9 cellular contexts compared by ENCODE assay signal in the genomic region with DNA sequence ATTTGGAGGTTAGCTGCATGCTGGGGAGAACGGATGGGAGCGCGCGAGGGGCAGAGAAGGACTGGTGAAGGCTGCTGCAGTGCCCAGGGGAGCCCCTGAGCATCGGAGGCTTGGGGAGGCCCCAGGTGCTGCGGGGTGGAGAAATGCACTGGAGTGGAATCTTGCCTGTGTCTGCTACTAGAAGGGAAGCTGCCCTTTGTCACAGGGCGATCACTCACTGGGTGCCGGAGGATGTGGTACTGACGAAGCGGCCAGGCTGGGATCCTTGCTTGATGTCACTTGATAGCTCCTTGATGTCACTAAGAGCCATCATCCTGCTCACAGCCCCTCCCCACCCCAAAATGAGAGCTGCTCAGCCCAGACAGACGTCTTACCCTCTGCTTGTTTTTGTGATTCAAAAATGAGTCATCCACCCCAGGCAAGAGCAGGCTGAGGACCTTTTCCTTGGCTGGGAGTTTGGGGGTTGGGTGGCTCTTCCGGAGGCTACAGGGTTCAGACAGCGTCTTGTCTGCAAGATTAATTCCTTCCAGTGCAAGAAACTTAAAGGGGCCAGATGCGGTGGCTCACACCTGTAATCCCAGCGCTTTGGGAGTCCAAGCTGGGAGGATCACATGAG.
DNase-seq lines count a peak whose midpoint lies in the region; ATAC-seq, FAIRE-seq and TF ChIP-seq lines count a peak whose summit lies in the region.
"Had no signal": no experiment of that assay in that cellular context is flagged by ENCODE, and none has a peak within 500 bp of the region (broad histone marks: within the 10 kb centered on the region; RNA-seq: fewer than 3 reads in every experiment).

No MANE protein-coding gene starts in this region.

- peak; percentile 95 for ATAC-seq in Panc1
- ATAC-seq in GM18498 (IDR thresholded peaks at IDR 0.05; ENCODE audit: unreplicated experiment) = no peak
- no peak for ATAC-seq in GM18870 (IDR thresholded peaks at IDR 0.05; ENCODE audit: unreplicated experiment)

- H2AK5ac ChIP-seq in H1 (ENCODE audit: low read depth, low read length) = no peak overlapping the region

- H3K4me3 ChIP-seq in Panc1 (ENCODE audit: low read depth in 2 of 2, low read length in 2 of 2) = peak overlapping the region in 1 of 2 experiments; percentile 31; a peak in 2 of 4 replicates
- no peak overlapping the region; a peak in 1 of 8 replicates for H3K4me3 ChIP-seq in H1 (ENCODE audit: extremely low read depth in 1 of 4, insufficient read depth in 2 of 4, low read depth in 3 of 4, low read length in 4 of 4)
- H3K4me3 ChIP-seq in skeletal muscle satellite cell (ENCODE audit: low read length) = no peak overlapping the region

- H2BK15ac ChIP-seq in H1 (ENCODE audit: low read length) = no peak overlapping the region

- DNase-seq in NCI-H82 (lab: John Stamatoyannopoulos, UW) (peak; percentile 26), NCI-H82 treated with DMSO at 0.1 percent for 48 hours (lab: John Stamatoyannopoulos, UW; ENCODE audit: unreplicated experiment) (no peak), Panc1 (ENCODE audit: low read depth, low spot score) (peak; percentile 94), H1 (ENCODE audit: low read depth in 1 of 2, low spot score in 2 of 2) (peak in 1 of 2 experiments; percentile 53), Ammon's horn (ENCODE audit: low spot score) (no peak)
- DNase-seq: right cardiac atrium had no signal

- no peak overlapping the region for H3K14ac ChIP-seq in H1 (ENCODE audit: insufficient read length)

- H3K4me2 ChIP-seq in H1 (ENCODE audit: insufficient read depth in 1 of 2, low read depth in 2 of 2, low read length in 2 of 2) (0 out of 4 replicates have a peak overlapping the region, but pooled peaks have one; percentile 4 to 19), skeletal muscle satellite cell (ENCODE audit: low read length) (peak overlapping the region; percentile 55)

- BruUV-seq in Panc1 (replicated peaks; lab: Mats Ljungman, UMichigan) = no TSS peak

- H3K27ac ChIP-seq in Panc1 (ENCODE audit: low read length) (no peak overlapping the region), H1 (ENCODE audit: low read depth, low read length) (no peak overlapping the region)

- 70% methylated on average over 15 of the region's 15 CpGs; no CpG with 5 or more reads in 1 of the 2 experiments for WGBS in H1 (ENCODE audit: extremely low coverage in 1 of 2, insufficient coverage in 1 of 2, insufficient read length in 1 of 2, insufficient replicate concordance in 2 of 2, low coverage in 1 of 2, low lambda C conversion rate in 2 of 2, missing lambda C conversion rate in 1 of 2), 2 experiments

- TF ChIP-seq POLR2A in H1 (IDR thresholded peaks at IDR 0.05; ENCODE audit: control extremely low read depth in 1 of 2, low read depth in 2 of 2, low read length in 2 of 2) = no peak

- H4K91ac ChIP-seq in H1 (replicated peaks; ENCODE audit: insufficient read length, low read length) = peak overlapping the region; percentile 5

- in situ Hi-C loops in Panc1 (cut with HindIII; ENCODE audit: low pct_unique_long_range_greater_than_20kb, low sequenced_read_pairs) = no loop called here

- H3K56ac ChIP-seq in H1 (replicated peaks; ENCODE audit: insufficient read length, low read depth, low read length) = no peak overlapping the region

- no peak for TF ChIP-seq EP300 in H1 (IDR thresholded peaks at IDR 0.05; ENCODE audit: borderline replicate concordance in 1 of 2, low read depth in 2 of 2, low read length in 2 of 2)

- H3K36me3 ChIP-seq in Panc1 (ENCODE audit: control insufficient read depth, insufficient read depth, low read length) = no peaks in the 10 kb centered on the region
- H3K36me3 ChIP-seq in H1 (ENCODE audit: control insufficient read depth in 2 of 4, insufficient read depth in 4 of 4, low read length in 3 of 4) = no peaks in the 10 kb centered on the region
- H3K36me3 ChIP-seq in skeletal muscle satellite cell (ENCODE audit: insufficient read depth, low read length) = no peaks in the 10 kb centered on the region

- H2BK5ac ChIP-seq in H1 (ENCODE audit: low read depth, low read length) = no peak overlapping the region

- no peak overlapping the region for H3K23ac ChIP-seq in H1 (ENCODE audit: insufficient read length)

- H3K18ac ChIP-seq in H1 (ENCODE audit: extremely low read depth, low read length) = no peak overlapping the region

- no peak overlapping the region for H2BK120ac ChIP-seq in H1 (replicated peaks; ENCODE audit: low read depth, low read length)

- CTCF ChIA-PET in Panc1 (lab: Charles Lee) = no interaction called here
- CTCF ChIA-PET in H1 (lab: Charles Lee; ENCODE audit: partially characterized antibody) = interaction anchor here (0.6 to 1.6 kb wide), 4 partner anchors 21 to 118 kb away, joined by 3 to 6 read pairs (median 4); no protein-coding TSS in a partner anchor

- no peak overlapping the region for H4K5ac ChIP-seq in H1 (ENCODE audit: insufficient read length, low read depth, low read length)

- FAIRE-seq in H1 (lab: Jason Lieb, UNC) = no peak

- no peaks in the 10 kb centered on the region for H3K79me1 ChIP-seq in H1 (ENCODE audit: low read depth, low read length)

- no peak overlapping the region for H4K8ac ChIP-seq in H1 (ENCODE audit: extremely low read depth, insufficient read depth, low read length)

- TF ChIP-seq CTCF in Panc1 (IDR thresholded peaks at IDR 0.05) (no peak), H1 (IDR thresholded peaks at IDR 0.05; ENCODE audit: control extremely low read depth in 1 of 3, insufficient read depth in 1 of 3, low read depth in 1 of 3, low read length in 3 of 3) (no peak)

- H3K27me3 ChIP-seq in Panc1 (ENCODE audit: control insufficient read depth, insufficient read depth, low read length) (no peaks in the 10 kb centered on the region), H1 (replicated peaks in 1 of 4; ENCODE audit: control insufficient read depth in 3 of 4, extremely low read depth in 1 of 4, insufficient read depth in 3 of 4, low read length in 3 of 4) (no peaks in the 10 kb centered on the region), skeletal muscle satellite cell (ENCODE audit: control insufficient read depth, insufficient read depth, low read length) (peaks cover 7% of the 10 kb centered on the region)

- H3K23me2 ChIP-seq in H1 (ENCODE audit: low read depth, low read length) = no peaks in the 10 kb centered on the region

- H3K9me3 ChIP-seq in Panc1 (ENCODE audit: control insufficient read depth, insufficient read depth, low read depth, low read length) (no peaks in the 10 kb centered on the region), H1 (ENCODE audit: insufficient read depth in 2 of 2, low read depth in 1 of 2, low read length in 1 of 2) (no peaks in the 10 kb centered on the region), skeletal muscle satellite cell (replicated peaks; ENCODE audit: low read length) (no peaks in the 10 kb centered on the region)

- peak overlapping the region; percentile 10; the same call in 1 of the 2 replicates for H2AFZ ChIP-seq in H1 (ENCODE audit: low read length)

- H4K20me1 ChIP-seq in H1 (replicated peaks in 1 of 2; ENCODE audit: control insufficient read depth in 1 of 2, insufficient read depth in 2 of 2, low read length in 2 of 2) = no peaks in the 10 kb centered on the region

- no peak overlapping the region for H2BK20ac ChIP-seq in H1 (ENCODE audit: low read length)

- H3K4ac ChIP-seq in H1 (replicated peaks; ENCODE audit: insufficient read length, low read depth, low read length) = no peak overlapping the region

- H3K9ac ChIP-seq in H1 (replicated peaks in 1 of 4; ENCODE audit: extremely low read depth in 1 of 4, low read depth in 3 of 4, low read length in 3 of 4) = no peak overlapping the region
- no peak overlapping the region for H3K9ac ChIP-seq in skeletal muscle satellite cell (ENCODE audit: low read depth, low read length)

- no peak for TF ChIP-seq RAD21 in H1 (IDR thresholded peaks at IDR 0.05 in 1 of 2, conservative IDR thresholded peaks at IDR 0.05 in 1 of 2; ENCODE audit: low read depth in 2 of 2, low read length in 2 of 2)

- H2BK12ac ChIP-seq in H1 (ENCODE audit: low read depth, low read length) = 0 out of 2 replicates have a peak overlapping the region, but pooled peaks have one; percentile 42

- H3K79me2 ChIP-seq in H1 (ENCODE audit: control insufficient read depth in 1 of 2, insufficient read depth in 2 of 2, low read length in 2 of 2) = no peaks in the 10 kb centered on the region

- intact Hi-C loops in Panc1 (cut with micrococcal nuclease; ENCODE audit: unreplicated experiment) = no loop called here

- POLR2A ChIA-PET in Panc1 (lab: Charles Lee) (interaction anchor here (0.7 kb wide), 1 partner anchor 62 kb away, joined by 3 read pairs; no protein-coding TSS in a partner anchor), H1 (lab: Charles Lee; ENCODE audit: partially characterized antibody) (no interaction called here)

- H3K4me1 ChIP-seq in Panc1 (ENCODE audit: control insufficient read depth, insufficient read depth, low read length) (peaks cover 16% of the 10 kb centered on the region), H1 (replicated peaks in 1 of 4; ENCODE audit: control insufficient read depth in 3 of 4, insufficient read depth in 4 of 4, low read length in 3 of 4) (peaks cover 0 to 5% (median 3%) of the 10 kb centered on the region in 4 experiments; a peak in 3 of 7 replicates), skeletal muscle satellite cell (ENCODE audit: control insufficient read depth, insufficient read depth, low read length) (peaks cover 22% of the 10 kb centered on the region)

TF ChIP-seq in H1, 55 proteins besides CTCF, POLR2A, EP300 and RAD21:
- peak; percentile 65 for TF ChIP-seq CREB1 (IDR thresholded peaks at IDR 0.05)
- no peak for TF ChIP-seq HDAC6 (IDR thresholded peaks at IDR 0.05; ENCODE audit: low read depth, low read length)
- TF ChIP-seq JUND (IDR thresholded peaks at IDR 0.05; ENCODE audit: low read length) = peak; percentile 64
- TF ChIP-seq BRCA1 (IDR thresholded peaks at IDR 0.05; ENCODE audit: low read depth, low read length) = no peak

Comparison
In these comparisons a context has a peak if more than half of its experiments do, and no peak if none do; other contexts are left out.
1. DNase-seq: peak in NCI-H82 (single experiment) and Panc1 (single experiment); none in NCI-H82 treated with DMSO at 0.1 percent for 48 hours (single experiment) and Ammon's horn (single experiment).